25 cellular contexts compared by ENCODE assay signal in the genomic region with DNA sequence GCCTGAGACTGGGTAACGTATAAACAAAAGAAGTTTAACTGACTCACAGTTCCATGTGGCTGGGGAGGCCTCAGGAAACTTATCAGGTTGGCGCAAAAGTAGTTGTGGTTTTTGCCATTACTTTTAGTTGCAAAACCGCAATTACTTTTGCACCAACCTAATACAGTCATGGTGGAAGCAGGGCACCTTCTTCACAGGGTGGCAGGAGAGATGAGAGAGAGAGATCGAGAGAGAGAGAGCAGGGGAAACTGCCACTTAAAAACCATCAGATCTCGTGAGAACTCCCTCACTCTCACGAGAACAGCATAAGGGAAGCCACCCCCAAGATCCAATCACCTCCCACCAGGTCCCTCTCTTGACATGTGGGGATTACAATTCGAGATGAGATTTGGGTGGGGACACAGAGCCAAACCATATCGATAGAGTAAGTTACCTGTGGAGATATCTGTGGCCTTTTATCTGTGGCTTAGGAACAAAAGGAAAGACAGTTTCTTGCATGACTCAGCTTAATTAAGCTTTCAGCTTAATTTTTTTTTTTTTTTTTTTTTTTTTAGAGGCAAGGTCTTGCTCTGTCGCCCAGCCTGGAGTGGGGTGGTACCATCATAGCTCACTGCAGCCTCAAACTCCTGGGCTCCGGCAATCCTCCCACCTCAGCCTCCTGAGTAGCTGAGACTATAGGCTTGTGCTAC. TPM values are rescaled to one million over a fixed set of nuclear protein-coding genes. Genes with fewer than 3 reads are reported as not detected.
"Had no signal": no experiment of that assay in that cellular context is flagged by ENCODE, and none has a peak within 500 bp of the region (broad histone marks: within the 10 kb centered on the region; RNA-seq: fewer than 3 reads in every experiment).

No MANE protein-coding gene starts in this region.

- H3K4me1 ChIP-seq: psoas muscle, sigmoid colon, stomach, transverse colon had no signal

- DNase-seq: cortex of kidney; dorsolateral prefrontal cortex; effector CD8-positive, alpha-beta T cell; foreskin melanocyte; head of caudate nucleus; hippocampal formation; mesendoderm; naive thymus-derived CD4-positive, alpha-beta T cell; psoas muscle; sigmoid colon; stimulated activated CD4-positive, alpha-beta T cell treated with anti-CD3 and anti-CD28 coated beads, Interleukin-2, amount 100 ng/mL, for 24 hours; stimulated activated naive CD4-positive, alpha-beta T cell; stomach; substantia nigra; transverse colon had no signal

- H3K27me3 ChIP-seq: dorsolateral prefrontal cortex, neutrophil, sigmoid colon, stomach, transverse colon had no signal

- ATAC-seq: naive thymus-derived CD4-positive, alpha-beta T cell; psoas muscle had no signal

- H3K4me3 ChIP-seq: dorsolateral prefrontal cortex, psoas muscle, sigmoid colon, skin epidermis, stomach, thoracic aorta, transverse colon had no signal

- H3K36me3 ChIP-seq: neutrophil, transverse colon had no signal

- H3K9me3 ChIP-seq: neutrophil, psoas muscle, sigmoid colon, stomach, thoracic aorta, transverse colon had no signal

- H3K27ac ChIP-seq: dorsolateral prefrontal cortex, neutrophil, psoas muscle, sigmoid colon, skin epidermis, stomach, thoracic aorta, transverse colon had no signal

RNA-seq across cellular contexts. Expression of a gene that starts 7.6 kb away (rescaled TPM):
- total RNA-seq: kidney epithelial cell, liver, lung microvascular endothelial cell, osteoblast, sigmoid colon, stomach, thoracic aorta, transverse colon, ureter had no signal
- polyA plus RNA-seq: esophagus; liver; naive thymus-derived CD4-positive, alpha-beta T cell; neural cell; psoas muscle; stomach had no signal

RNA-seq across cellular contexts. Expression of a gene that starts 57.1 kb away (rescaled TPM):
- total RNA-seq: dorsolateral prefrontal cortex; kidney epithelial cell; liver; lung microvascular endothelial cell; naive thymus-derived CD4-positive, alpha-beta T cell; osteoblast; psoas muscle; sigmoid colon; stomach; thoracic aorta; transverse colon; ureter had no signal
- polyA plus RNA-seq: esophagus; liver; naive thymus-derived CD4-positive, alpha-beta T cell; neural cell; psoas muscle; sigmoid colon; stomach had no signal

RNA-seq across cellular contexts. Expression of a gene that starts 59.5 kb away (rescaled TPM):
- total RNA-seq: kidney epithelial cell; liver; lung microvascular endothelial cell; naive thymus-derived CD4-positive, alpha-beta T cell; osteoblast; psoas muscle; sigmoid colon; stomach; thoracic aorta; transverse colon; ureter had no signal
- polyA plus RNA-seq: esophagus; liver; naive thymus-derived CD4-positive, alpha-beta T cell; neural cell; psoas muscle; sigmoid colon; stomach had no signal
